ENCODE assay signal across 1 cellular context in the genomic region with DNA sequence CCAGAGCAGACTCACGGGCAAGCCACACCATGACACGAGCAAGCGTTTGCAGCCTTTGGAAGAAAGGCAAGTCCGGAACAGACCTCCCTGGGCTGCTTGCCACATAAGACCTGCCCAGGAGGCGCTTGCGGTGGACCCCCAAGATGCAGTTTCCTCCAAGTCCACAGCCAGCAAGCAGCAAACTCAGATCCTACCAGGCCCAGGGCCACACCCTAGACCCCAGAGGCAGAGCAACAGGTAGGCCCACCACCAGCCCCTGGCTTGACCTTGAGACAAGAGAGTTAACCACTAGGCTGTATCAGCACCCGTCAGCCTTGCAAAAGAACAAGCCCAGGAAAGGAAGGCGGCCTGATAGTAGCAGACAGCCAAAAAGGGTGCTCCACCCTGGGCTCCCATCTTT.
TF ChIP-seq lines count a peak whose summit lies in the region.

No MANE protein-coding gene starts in this region.

TF ChIP-seq in HEK293, 187 proteins besides CTCF, POLR2A, EP300 and RAD21 (continued from another document):
- TF ChIP-seq SCRT1 (tag by site-specific recombination; IDR thresholded peaks at IDR 0.05; ENCODE audit: borderline replicate concordance), result peak; percentile 85
- TF ChIP-seq WT1 (tag by site-specific recombination; IDR thresholded peaks at IDR 0.05), result no peak
TF ChIP-seq in HEK293: peak in this region for 4.
